In genomic region chr2:31269087-31269486, GRCh38 we compare ENCODE assay signal across 20 cellular contexts. TPM values are rescaled to one million over a fixed set of nuclear protein-coding genes. Genes with fewer than 3 reads are reported as not detected.
DNase-seq lines count a peak whose midpoint lies in the region; ATAC-seq, FAIRE-seq and TF ChIP-seq lines count a peak whose summit lies in the region.
"Had no signal": no experiment of that assay in that cellular context is flagged by ENCODE, and none has a peak within 500 bp of the region (broad histone marks: within the 10 kb centered on the region; RNA-seq: fewer than 3 reads in every experiment).

No MANE protein-coding gene starts in this region.

- WGBS in liver: 62% methylated on average over 4 of the region's 4 CpGs
- 6% methylated on average over 4 of the region's 4 CpGs for WGBS in HepG2 (ENCODE audit: low lambda C conversion rate)
- 92% methylated on average over 4 of the region's 4 CpGs; no CpG with 5 or more reads in 1 of the 2 experiments for WGBS in H1 (ENCODE audit: extremely low coverage in 1 of 2, insufficient coverage in 1 of 2, insufficient read length in 1 of 2, insufficient replicate concordance in 2 of 2, low coverage in 1 of 2, low lambda C conversion rate in 2 of 2, missing lambda C conversion rate in 1 of 2), 2 experiments

- no peaks in the 10 kb centered on the region for H3K79me1 ChIP-seq in H1 (ENCODE audit: low read depth, low read length)

- H3K4me2 ChIP-seq in HepG2 (ENCODE audit: low read depth, low read length): no peak overlapping the region
- no peak overlapping the region; a peak in 1 of 4 replicates for H3K4me2 ChIP-seq in H1 (ENCODE audit: insufficient read depth in 1 of 2, low read depth in 2 of 2, low read length in 2 of 2)

- no peaks in the 10 kb centered on the region for H3K4me1 Mint-ChIP-seq in progenitor cell of endocrine pancreas (ENCODE audit: low read depth)
- H3K4me1 Mint-ChIP-seq: T-cell had no signal

- no peak for TF ChIP-seq EP300 in HepG2 (IDR thresholded peaks at IDR 0.05; ENCODE audit: low read depth in 2 of 2, low read length in 2 of 2)
- TF ChIP-seq EP300 in HepG2 (CRISPR knock-in tag; IDR thresholded peaks at IDR 0.05; ENCODE audit: borderline replicate concordance): no peak
- TF ChIP-seq EP300 in H1 (IDR thresholded peaks at IDR 0.05; ENCODE audit: borderline replicate concordance in 1 of 2, low read depth in 2 of 2, low read length in 2 of 2): no peak

- no peaks in the 10 kb centered on the region for H3K79me2 ChIP-seq in HepG2 (ENCODE audit: insufficient read depth, low read length)
- H3K79me2 ChIP-seq in H1 (ENCODE audit: control insufficient read depth in 1 of 2, insufficient read depth in 2 of 2, low read length in 2 of 2): no peaks in the 10 kb centered on the region

- no peaks in the 10 kb centered on the region for H3K4me1 ChIP-seq in liver (ENCODE audit: control insufficient read depth in 4 of 4, insufficient read depth in 4 of 4, low read length in 3 of 4)
- H3K4me1 ChIP-seq in HepG2 (ENCODE audit: insufficient read depth, low read length): no peaks in the 10 kb centered on the region
- peaks cover 2 to 15% (median 8%) of the 10 kb centered on the region in 4 experiments; a peak in 4 of 7 replicates for H3K4me1 ChIP-seq in H1 (replicated peaks in 1 of 4; ENCODE audit: control insufficient read depth in 3 of 4, insufficient read depth in 4 of 4, low read length in 3 of 4)
- H3K4me1 ChIP-seq: adrenal gland, prostate gland had no signal

- no peaks in the 10 kb centered on the region for H3K23me2 ChIP-seq in H1 (ENCODE audit: low read depth, low read length)

- H2BK20ac ChIP-seq in H1 (ENCODE audit: low read length): 0 out of 2 replicates have a peak overlapping the region, but pooled peaks have one; percentile 13

- H3K4me3 ChIP-seq in liver (ENCODE audit: low read depth in 1 of 3, low read length in 3 of 3) (no peak overlapping the region), HepG2 (replicated peaks in 1 of 3; ENCODE audit: insufficient read depth in 1 of 3, low read depth in 2 of 3, low read length in 3 of 3) (no peak overlapping the region), H1 (ENCODE audit: extremely low read depth in 1 of 4, insufficient read depth in 2 of 4, low read depth in 3 of 4, low read length in 4 of 4) (no peak overlapping the region)
- H3K4me3 ChIP-seq: adrenal gland, prostate gland had no signal

- H3K4me3 Mint-ChIP-seq in progenitor cell of endocrine pancreas (ENCODE audit: low read depth): no peak overlapping the region
- H3K4me3 Mint-ChIP-seq: T-cell had no signal

- H3K14ac ChIP-seq in H1 (ENCODE audit: insufficient read length): no peak overlapping the region

- H3K4ac ChIP-seq in H1 (replicated peaks; ENCODE audit: insufficient read length, low read depth, low read length): no peak overlapping the region

- no peaks in the 10 kb centered on the region for H4K20me1 ChIP-seq in HepG2 (ENCODE audit: insufficient read depth, low read length)
- peaks cover 0 to 1% of the 10 kb centered on the region in 2 experiments for H4K20me1 ChIP-seq in H1 (replicated peaks in 1 of 2; ENCODE audit: control insufficient read depth in 1 of 2, insufficient read depth in 2 of 2, low read length in 2 of 2)

- H4K8ac ChIP-seq in H1 (ENCODE audit: extremely low read depth, insufficient read depth, low read length): no peak overlapping the region

- TF ChIP-seq CTCF in liver (IDR thresholded peaks at IDR 0.05; ENCODE audit: low read depth, low read length, missing input control) (no peak), HepG2 (CRISPR knock-in tag; IDR thresholded peaks at IDR 0.05) (no peak), H1 (IDR thresholded peaks at IDR 0.05; ENCODE audit: control extremely low read depth in 1 of 3, insufficient read depth in 1 of 3, low read depth in 1 of 3, low read length in 3 of 3) (no peak), progenitor cell of endocrine pancreas (IDR thresholded peaks at IDR 0.05; ENCODE audit: unreplicated experiment) (no peak)

- intact Hi-C loops in HepG2 (cut with micrococcal nuclease; ENCODE audit: unreplicated experiment) (no loop called here), left ventricle myocardium superior (cut with micrococcal nuclease) (no loop called here)

- no peak overlapping the region for H3K56ac ChIP-seq in H1 (replicated peaks; ENCODE audit: insufficient read length, low read depth, low read length)

- no peak overlapping the region for H3K27ac ChIP-seq in liver (ENCODE audit: low read depth in 1 of 2, low read length in 2 of 2)
- no peak overlapping the region for H3K27ac ChIP-seq in HepG2 (ENCODE audit: extremely low read length, insufficient read depth, low read length)
- no peak overlapping the region for H3K27ac ChIP-seq in H1 (ENCODE audit: low read depth, low read length)
- H3K27ac ChIP-seq: adrenal gland, prostate gland had no signal

- H3K23ac ChIP-seq in H1 (ENCODE audit: insufficient read length): no peak overlapping the region

- H3K27ac Mint-ChIP-seq in progenitor cell of endocrine pancreas: no peak overlapping the region
- H3K27ac Mint-ChIP-seq: T-cell had no signal

- in situ Hi-C loops in HepG2 (cut with HindIII; ENCODE audit: extremely low pct_ligation_motif_present, low pct_unique_long_range_greater_than_20kb): no loop called here

- POLR2A ChIA-PET in HepG2 (lab: Yijun Ruan, JAX) (no interaction called here), H1 (lab: Charles Lee; ENCODE audit: partially characterized antibody) (interaction anchor here (1.4 to 1.5 kb wide), 2 partner anchors 9 to 42 kb away, joined by 3 to 4 read pairs; no protein-coding TSS in a partner anchor)

- H3K36me3 ChIP-seq in liver (ENCODE audit: control insufficient read depth in 4 of 4, insufficient read depth in 3 of 4, low read depth in 1 of 4, low read length in 3 of 4) (no peaks in the 10 kb centered on the region), HepG2 (replicated peaks in 1 of 2; ENCODE audit: control insufficient read depth in 1 of 2, insufficient read depth in 2 of 2, low read length in 2 of 2) (no peaks in the 10 kb centered on the region), H1 (ENCODE audit: control insufficient read depth in 2 of 4, insufficient read depth in 4 of 4, low read length in 3 of 4) (no peaks in the 10 kb centered on the region)
- H3K36me3 ChIP-seq: prostate gland had no signal

- H3K27me3 Mint-ChIP-seq in progenitor cell of endocrine pancreas: no peaks in the 10 kb centered on the region

- TF ChIP-seq RAD21 in liver (IDR thresholded peaks at IDR 0.05) (no peak), HepG2 (CRISPR knock-in tag; IDR thresholded peaks at IDR 0.05) (no peak), H1 (IDR thresholded peaks at IDR 0.05 in 1 of 2, conservative IDR thresholded peaks at IDR 0.05 in 1 of 2; ENCODE audit: low read depth in 2 of 2, low read length in 2 of 2) (no peak)

- no peaks in the 10 kb centered on the region for H3K9me3 Mint-ChIP-seq in progenitor cell of endocrine pancreas (ENCODE audit: low read depth)
- H3K9me3 Mint-ChIP-seq: T-cell had no signal

- no peak overlapping the region for H4K5ac ChIP-seq in H1 (ENCODE audit: insufficient read length, low read depth, low read length)

- BruUV-seq in HepG2 (replicated peaks; lab: Mats Ljungman, UMichigan): no TSS peak

- TF ChIP-seq POLR2A in HepG2 (IDR thresholded peaks at IDR 0.05; ENCODE audit: insufficient read depth in 1 of 2, low read depth in 2 of 2, low read length in 2 of 2) (no peak), H1 (IDR thresholded peaks at IDR 0.05; ENCODE audit: control extremely low read depth in 1 of 2, low read depth in 2 of 2, low read length in 2 of 2) (no peak)

- H2BK15ac ChIP-seq in H1 (ENCODE audit: low read length): peak overlapping the region; percentile 36; the same call in 1 of the 2 replicates

- CTCF ChIA-PET in HepG2 (lab: Yijun Ruan, JAX; ENCODE audit: low intra/inter-chr PET ratio, low total read pairs): no interaction called here
- CTCF ChIA-PET in H1 (lab: Charles Lee; ENCODE audit: partially characterized antibody): interaction anchor here (0.7 to 2.7 kb wide), 13 partner anchors 11 to 1061 kb away, joined by 3 to 15 read pairs (median 3); partner anchors contain the start of gene EHD3

- peak overlapping the region; percentile 45; the same call in 1 of the 2 replicates for H2AK5ac ChIP-seq in H1 (ENCODE audit: low read depth, low read length)

- FAIRE-seq in HepG2 (lab: Jason Lieb, UNC) (no peak), H1 (lab: Jason Lieb, UNC) (no peak)
- FAIRE-seq: A204.1, GM12892, keratinocyte, small intestine had no signal

- no peak overlapping the region for H3K18ac ChIP-seq in H1 (ENCODE audit: extremely low read depth, low read length)

- H4K91ac ChIP-seq in H1 (replicated peaks; ENCODE audit: insufficient read length, low read length): no peak overlapping the region

- H2BK5ac ChIP-seq in H1 (ENCODE audit: low read depth, low read length): peak overlapping the region; percentile 1; the same call in 1 of the 2 replicates

- ATAC-seq in HepG2 (no peak), left ventricle myocardium superior (peak; percentile 62), HG03045 (IDR thresholded peaks at IDR 0.05; ENCODE audit: unreplicated experiment) (no peak), GM21367 (IDR thresholded peaks at IDR 0.05; ENCODE audit: unreplicated experiment) (no peak)
- ATAC-seq: T-cell had no signal

- no peaks in the 10 kb centered on the region for H3K27me3 ChIP-seq in liver (ENCODE audit: control insufficient read depth in 4 of 4, insufficient read depth in 4 of 4, low read length in 3 of 4)
- peaks cover 0 to 1% of the 10 kb centered on the region in 2 experiments; a peak in 2 of 5 replicates for H3K27me3 ChIP-seq in HepG2 (ENCODE audit: control insufficient read depth in 1 of 2, insufficient read depth in 2 of 2, low read length in 2 of 2)
- H3K27me3 ChIP-seq in H1 (replicated peaks in 1 of 4; ENCODE audit: control insufficient read depth in 3 of 4, extremely low read depth in 1 of 4, insufficient read depth in 3 of 4, low read length in 3 of 4): no peaks in the 10 kb centered on the region
- H3K27me3 ChIP-seq: adrenal gland had no signal

- H3K36me3 Mint-ChIP-seq in progenitor cell of endocrine pancreas (ENCODE audit: insufficient read depth): peaks cover 1% of the 10 kb centered on the region

- H2BK120ac ChIP-seq in H1 (replicated peaks; ENCODE audit: low read depth, low read length): no peak overlapping the region

- H2BK12ac ChIP-seq in H1 (ENCODE audit: low read depth, low read length): peak overlapping the region; percentile 62; the same call in 1 of the 2 replicates

- DNase-seq in HepG2 (ENCODE audit: low spot score) (no peak), H1 (ENCODE audit: low read depth in 1 of 2, low spot score in 2 of 2) (no peak), left ventricle myocardium superior (no peak), progenitor cell of endocrine pancreas (ENCODE audit: low spot score, unreplicated experiment) (no peak), NCI-H1105 (lab: John Stamatoyannopoulos, UW) (no peak)
- DNase-seq: activated CD8-positive, alpha-beta memory T cell treated with anti-CD3 and anti-CD28 coated beads, Interleukin-2, amount 50 U/mL, for 48 hours; activated gamma-delta T cell; adrenal gland; cerebellar nuclear complex; effector CD8-positive, alpha-beta T cell; small intestine; stimulated activated CD4-positive, alpha-beta T cell treated with anti-CD3 and anti-CD28 coated beads, Interleukin-2, amount 100 ng/mL, for 48 hours; T-cell had no signal

- H3K9ac ChIP-seq in liver (ENCODE audit: low read depth in 1 of 2, low read length in 2 of 2) (no peak overlapping the region), HepG2 (ENCODE audit: insufficient read depth, low read depth, low read length) (no peak overlapping the region), H1 (replicated peaks in 1 of 4; ENCODE audit: extremely low read depth in 1 of 4, low read depth in 3 of 4, low read length in 3 of 4) (no peak overlapping the region)

- no peak overlapping the region for H2AFZ ChIP-seq in HepG2 (ENCODE audit: low read length)
- H2AFZ ChIP-seq in H1 (ENCODE audit: low read length): no peak overlapping the region

- H3K9me3 ChIP-seq in liver (ENCODE audit: control insufficient read depth in 4 of 4, low read length in 3 of 4) (no peaks in the 10 kb centered on the region), HepG2 (ENCODE audit: low read length) (no peaks in the 10 kb centered on the region), H1 (ENCODE audit: insufficient read depth in 2 of 2, low read depth in 1 of 2, low read length in 1 of 2) (no peaks in the 10 kb centered on the region)
- H3K9me3 ChIP-seq: adrenal gland, prostate gland had no signal

RNA-seq across cellular contexts. Expression of gene EHD3, which starts 35.1 kb away (rescaled TPM):
- 10 to 100 TPM; 19.1 to 20.2 TPM for total RNA-seq in liver
- 1 to 10 TPM; 7.2 to 7.4 TPM for polyA plus RNA-seq in liver
- total RNA-seq in HepG2 (2016; rRNA removed; fragmentation: Illumina TruSeq; extraction: Trizol): 0.69 and 0.70 TPM in 2 replicates
- 0.09 and 0.20 TPM in 2 replicates for total RNA-seq in HepG2 (2016; cell fraction: cytosol; rRNA removed; fragmentation: Illumina TruSeq; extraction: Trizol; ENCODE audit: low read depth)
- 0.58 and 0.71 TPM in 2 replicates for total RNA-seq in HepG2 (2016; cell fraction: insoluble cytoplasmic fraction; rRNA removed; fragmentation: Illumina TruSeq; extraction: Trizol)
- total RNA-seq in HepG2 (2016; cell fraction: membrane; rRNA removed; fragmentation: Illumina TruSeq; extraction: Trizol): 0.37 and 0.52 TPM in 2 replicates
- total RNA-seq in HepG2 (2016; cell fraction: nucleus; rRNA removed; fragmentation: Illumina TruSeq; extraction: Trizol): 0.40 and 0.47 TPM in 2 replicates
- 0.20 and 0.27 TPM in 2 replicates for polyA plus RNA-seq in HepG2 (2011; rRNA removed)
- polyA plus RNA-seq in HepG2 (2011; cell fraction: cytosol; rRNA removed): 0.23 and 0.31 TPM in 2 replicates
- 0.18 and 0.23 TPM in 2 replicates for polyA plus RNA-seq in HepG2 (2011; cell fraction: nucleus; rRNA removed)
- 0.13 and 0.23 TPM in 2 replicates for polyA plus RNA-seq in HepG2 (2012)
- 0.08 and 0.10 TPM in 2 replicates for polyA plus RNA-seq in HepG2 (2016; cell fraction: cytosol; fragmentation: Illumina TruSeq; extraction: Trizol; ENCODE audit: low read depth)
- polyA plus RNA-seq in HepG2 (2016; cell fraction: insoluble cytoplasmic fraction; fragmentation: Illumina TruSeq; extraction: Trizol; ENCODE audit: low read depth): 0.62 and 0.74 TPM in 2 replicates
- polyA plus RNA-seq in HepG2 (2016; cell fraction: membrane; fragmentation: Illumina TruSeq; extraction: Trizol; ENCODE audit: low read depth): 0.17 and 0.27 TPM in 2 replicates
- polyA plus RNA-seq in HepG2 (2016; cell fraction: nucleus; fragmentation: Illumina TruSeq; extraction: Trizol; ENCODE audit: insufficient read depth, low read depth): 0.48 and 0.56 TPM in 2 replicates
- polyA minus RNA-seq in HepG2 (2011; rRNA and poly(A)+ RNA removed; ENCODE audit: low replicate concordance): 0.05 and 0.70 TPM in 2 replicates
- polyA minus RNA-seq in HepG2 (2011; cell fraction: cytosol; rRNA and poly(A)+ RNA removed): 0.30 TPM in 1 of 2 replicates, not detected in the other
- 0.26 and 0.50 TPM in 2 replicates for polyA minus RNA-seq in HepG2 (2011; cell fraction: nucleus; rRNA and poly(A)+ RNA removed)
- total RNA-seq in H1 (2021; fragmentation: NEBNext Ultra II Directional; extraction: Animal tissue kit (Norgen Biotek cat#: 25700)): 12.0 TPM in 2 replicates
- 9.3 and 10.2 TPM in 2 replicates for polyA plus RNA-seq in H1 (2011; rRNA removed)
- polyA plus RNA-seq in H1 (2011; cell fraction: cytosol; rRNA removed): 10.8 TPM
- polyA plus RNA-seq in H1 (2011; cell fraction: nucleus; rRNA removed): 8.1 TPM
- polyA plus RNA-seq in H1 (2012, experiment 1 of 2): 9.2 to 9.9 TPM (median 9.7 TPM) in 4 replicates
- 7.2 TPM for polyA plus RNA-seq in H1 (2012, experiment 2 of 2)
- 4.8 TPM for polyA plus RNA-seq in H1 (2013, experiment 1 of 2)
- polyA plus RNA-seq in H1 (2013, experiment 2 of 2): 4.9 TPM
- 15.0 and 18.2 TPM in 2 replicates for polyA minus RNA-seq in H1 (2011; rRNA and poly(A)+ RNA removed)
- 8.7 TPM for polyA minus RNA-seq in H1 (2011; cell fraction: cytosol; rRNA and poly(A)+ RNA removed)
- polyA minus RNA-seq in H1 (2011; cell fraction: nucleus; rRNA and poly(A)+ RNA removed): 8.3 TPM
- 32.4 TPM for total RNA-seq in left ventricle myocardium superior
- total RNA-seq in progenitor cell of endocrine pancreas: 7.0 and 7.3 TPM in 2 replicates

RNA-seq across cellular contexts. Expression of gene CAPN14, which starts 51.8 kb away (rescaled TPM):
- total RNA-seq in liver (under 1 TPM; 0.05 to 0.08 TPM), HepG2 (2016; rRNA removed; fragmentation: Illumina TruSeq; extraction: Trizol) (not detected in 2 replicates), left ventricle myocardium superior (0.42 TPM), progenitor cell of endocrine pancreas (0.50 and 0.73 TPM in 2 replicates)
- polyA plus RNA-seq in liver (not detected), HepG2 (2011; rRNA removed) (not detected in 2 replicates), H1 (2011; rRNA removed) (0.05 TPM in 1 of 2 replicates, not detected in the other)
- total RNA-seq in HepG2 (2016; cell fraction: cytosol; rRNA removed; fragmentation: Illumina TruSeq; extraction: Trizol; ENCODE audit: low read depth): not detected in 2 replicates
- not detected in 2 replicates for total RNA-seq in HepG2 (2016; cell fraction: insoluble cytoplasmic fraction; rRNA removed; fragmentation: Illumina TruSeq; extraction: Trizol)
- not detected in 2 replicates for total RNA-seq in HepG2 (2016; cell fraction: membrane; rRNA removed; fragmentation: Illumina TruSeq; extraction: Trizol)
- not detected in 2 replicates for total RNA-seq in HepG2 (2016; cell fraction: nucleus; rRNA removed; fragmentation: Illumina TruSeq; extraction: Trizol)
- polyA plus RNA-seq in HepG2 (2011; cell fraction: cytosol; rRNA removed): not detected in 2 replicates
- polyA plus RNA-seq in HepG2 (2011; cell fraction: nucleus; rRNA removed): not detected in 2 replicates
- polyA plus RNA-seq in HepG2 (2012): not detected in 2 replicates
- not detected in 2 replicates for polyA plus RNA-seq in HepG2 (2016; cell fraction: cytosol; fragmentation: Illumina TruSeq; extraction: Trizol; ENCODE audit: low read depth)
- not detected in 2 replicates for polyA plus RNA-seq in HepG2 (2016; cell fraction: insoluble cytoplasmic fraction; fragmentation: Illumina TruSeq; extraction: Trizol; ENCODE audit: low read depth)
- not detected in 2 replicates for polyA plus RNA-seq in HepG2 (2016; cell fraction: membrane; fragmentation: Illumina TruSeq; extraction: Trizol; ENCODE audit: low read depth)
- polyA plus RNA-seq in HepG2 (2016; cell fraction: nucleus; fragmentation: Illumina TruSeq; extraction: Trizol; ENCODE audit: insufficient read depth, low read depth): not detected in 2 replicates
- not detected in 2 replicates for polyA minus RNA-seq in HepG2 (2011; rRNA and poly(A)+ RNA removed; ENCODE audit: low replicate concordance)
- polyA minus RNA-seq in HepG2 (2011; cell fraction: cytosol; rRNA and poly(A)+ RNA removed): not detected in 2 replicates
- not detected in 2 replicates for polyA minus RNA-seq in HepG2 (2011; cell fraction: nucleus; rRNA and poly(A)+ RNA removed)
- total RNA-seq in H1 (2021; fragmentation: NEBNext Ultra II Directional; extraction: Animal tissue kit (Norgen Biotek cat#: 25700)): 0.07 and 0.08 TPM in 2 replicates
- polyA plus RNA-seq in H1 (2011; cell fraction: cytosol; rRNA removed): 0.08 TPM
- 0.07 TPM for polyA plus RNA-seq in H1 (2011; cell fraction: nucleus; rRNA removed)
- polyA plus RNA-seq in H1 (2012, experiment 1 of 2): 0.05 to 0.08 TPM (median 0.05 TPM) in 3 of 4 replicates, not detected in the other
- polyA plus RNA-seq in H1 (2012, experiment 2 of 2): not detected
- polyA plus RNA-seq in H1 (2013, experiment 1 of 2): 0.06 TPM
- polyA plus RNA-seq in H1 (2013, experiment 2 of 2): 0.04 TPM
- polyA minus RNA-seq in H1 (2011; rRNA and poly(A)+ RNA removed): 0.09 and 0.12 TPM in 2 replicates
- not detected for polyA minus RNA-seq in H1 (2011; cell fraction: cytosol; rRNA and poly(A)+ RNA removed)
- polyA minus RNA-seq in H1 (2011; cell fraction: nucleus; rRNA and poly(A)+ RNA removed): 0.30 TPM
